ENCODE assay signal across 1 cellular context in genomic region chr4:147970003-147970402, GRCh38.
TF ChIP-seq lines count a peak whose summit lies in the region.

No MANE protein-coding gene starts in this region.

TF ChIP-seq in GM12878, 131 proteins besides CTCF, POLR2A, EP300 and RAD21:
- TF ChIP-seq NFXL1 (IDR thresholded peaks at IDR 0.05; ENCODE audit: borderline replicate concordance), result no peak
- no peak for TF ChIP-seq REST (IDR thresholded peaks at IDR 0.05; ENCODE audit: low read depth, low read length)
- TF ChIP-seq HDAC6 (IDR thresholded peaks at IDR 0.05; ENCODE audit: unreplicated experiment), result no peak
- TF ChIP-seq PAX8 (IDR thresholded peaks at IDR 0.05), result no peak
- TF ChIP-seq POU2F2 (IDR thresholded peaks at IDR 0.05; ENCODE audit: borderline replicate concordance, low read depth, low read length), result no peak
- no peak for TF ChIP-seq SP1 (IDR thresholded peaks at IDR 0.05; ENCODE audit: low read depth, low read length)
